ENCODE assay signal across 8 cellular contexts in genomic region chr4:7803992-7804758, GRCh38.
DNase-seq lines count a peak whose midpoint lies in the region; ATAC-seq and TF ChIP-seq lines count a peak whose summit lies in the region.

No MANE protein-coding gene starts in this region.

- H3K79me2 ChIP-seq in SK-N-SH (ENCODE audit: insufficient read depth): peaks cover 90% of the 10 kb centered on the region

- no peaks in the 10 kb centered on the region for H3K9me3 ChIP-seq in SK-N-SH
- H3K9me3 ChIP-seq in upper lobe of left lung: no peaks in the 10 kb centered on the region

- POLR2A ChIA-PET in SK-N-SH (lab: Yijun Ruan, JAX): interaction anchor here (1.2 kb wide), 1 partner anchor 90 kb away, joined by 3 read pairs; no protein-coding TSS in a partner anchor

- no peak for TF ChIP-seq EP300 in Ishikawa (IDR thresholded peaks at IDR 0.05; ENCODE audit: borderline replicate concordance)
- no peak for TF ChIP-seq EP300 in SK-N-SH (IDR thresholded peaks at IDR 0.05; ENCODE audit: borderline replicate concordance in 1 of 2, low read depth in 1 of 2, low read length in 1 of 2)
- TF ChIP-seq EP300 in upper lobe of left lung (IDR thresholded peaks at IDR 0.05): no peak

- H3K27me3 ChIP-seq in SK-N-SH (ENCODE audit: insufficient read depth) (no peaks in the 10 kb centered on the region), upper lobe of left lung (no peaks in the 10 kb centered on the region)

- 67% methylated on average over 16 of the region's 16 CpGs for WGBS in SK-N-SH (ENCODE audit: low lambda C conversion rate)
- 27 to 38% methylated on average over 16 of the region's 16 CpGs for WGBS in upper lobe of left lung, 2 donors

- intact Hi-C loops in activated naive CD4-positive, alpha-beta T cell treated with anti-CD3 and anti-CD28 coated beads for 36 hours (cut with micrococcal nuclease): loop anchor here (1.0 kb wide), 5 partner anchors 40 to 183 kb away; no protein-coding TSS in a partner anchor
- intact Hi-C loops in Right ventricle myocardium inferior (cut with DNase I): loop anchor here (5.0 to 10.0 kb wide), 2 partner anchors 38 to 381 kb away; no protein-coding TSS in a partner anchor

- H3K36me3 Mint-ChIP-seq in activated naive CD4-positive, alpha-beta T cell treated with anti-CD3 and anti-CD28 coated beads for 36 hours (ENCODE audit: low read depth): peaks cover 10% of the 10 kb centered on the region

- peaks cover 55% of the 10 kb centered on the region for H3F3A ChIP-seq in SK-N-SH (replicated peaks; ENCODE audit: insufficient read depth)

- CTCF ChIA-PET in SK-N-SH (lab: Yijun Ruan, JAX): interaction anchor here (0.6 to 13.1 kb wide), 53 partner anchors 11 to 649 kb away, joined by 3 to 231 read pairs (median 8); partner anchors contain the start of gene AFAP1
- CTCF ChIA-PET in activated naive CD4-positive, alpha-beta T cell treated with anti-CD3 and anti-CD28 coated beads for 36 hours (lab: Charles Lee): interaction anchor here (0.6 to 11.9 kb wide), 35 partner anchors 10 to 238 kb away, joined by 3 to 180 read pairs (median 4); partner anchors contain the start of gene AFAP1

- no peak overlapping the region for H3K9ac ChIP-seq in SK-N-SH

- H3K9me3 Mint-ChIP-seq in activated naive CD4-positive, alpha-beta T cell treated with anti-CD3 and anti-CD28 coated beads for 36 hours: no peaks in the 10 kb centered on the region

- peak; percentile 57 to 61 for DNase-seq in NCI-H2081 (lab: John Stamatoyannopoulos, UW)
- DNase-seq in NCI-H2081 treated with DMSO at 0.1 percent for 48 hours (lab: John Stamatoyannopoulos, UW): no peak
- DNase-seq in SK-N-SH: peak; percentile 82
- DNase-seq in activated naive CD4-positive, alpha-beta T cell treated with anti-CD3 and anti-CD28 coated beads for 36 hours: peak; percentile 93
- DNase-seq in Right ventricle myocardium inferior (ENCODE audit: missing footprints): peak; percentile 92
- DNase-seq in pons (ENCODE audit: low spot score): peak; percentile 81
- DNase-seq in upper lobe of left lung: peak; percentile 82 to 86

- TF ChIP-seq POLR2A in upper lobe of left lung (IDR thresholded peaks at IDR 0.05): no peak

- peaks cover 14% of the 10 kb centered on the region for H3K4me1 Mint-ChIP-seq in activated naive CD4-positive, alpha-beta T cell treated with anti-CD3 and anti-CD28 coated beads for 36 hours (ENCODE audit: low read depth)

- H4K20me1 ChIP-seq in SK-N-SH (ENCODE audit: insufficient read depth): peaks cover 9% of the 10 kb centered on the region

- H3K4me1 ChIP-seq in SK-N-SH (ENCODE audit: control insufficient read depth in 1 of 2, insufficient read depth in 2 of 2, low read depth in 1 of 2, low read length in 1 of 2) (peaks cover 24 to 31% of the 10 kb centered on the region in 2 experiments), upper lobe of left lung (peaks cover 33 to 43% (median 35%) of the 10 kb centered on the region in 4 donors)

- no peak overlapping the region for H2AFZ ChIP-seq in SK-N-SH (ENCODE audit: low read depth)

- peak; percentile 97 for TF ChIP-seq CTCF in SK-N-SH (IDR thresholded peaks at IDR 0.05)
- TF ChIP-seq CTCF in upper lobe of left lung (IDR thresholded peaks at IDR 0.05): peak; percentile 76 to 92 (median 88)

- H3K4me2 ChIP-seq in SK-N-SH: no peak overlapping the region

- H3K4me3 Mint-ChIP-seq in activated naive CD4-positive, alpha-beta T cell treated with anti-CD3 and anti-CD28 coated beads for 36 hours: no peak overlapping the region

- no peaks in the 10 kb centered on the region for H3K27me3 Mint-ChIP-seq in activated naive CD4-positive, alpha-beta T cell treated with anti-CD3 and anti-CD28 coated beads for 36 hours (ENCODE audit: low read depth)

- TF ChIP-seq RAD21 in Ishikawa (IDR thresholded peaks at IDR 0.05; ENCODE audit: low read depth): peak; percentile 94
- peak; percentile 92 for TF ChIP-seq RAD21 in SK-N-SH (IDR thresholded peaks at IDR 0.05; ENCODE audit: low read length)

- H3K27ac Mint-ChIP-seq in activated naive CD4-positive, alpha-beta T cell treated with anti-CD3 and anti-CD28 coated beads for 36 hours: peak overlapping the region; percentile 54

- H3K36me3 ChIP-seq in SK-N-SH (replicated peaks in 1 of 2; ENCODE audit: control insufficient read depth in 1 of 2, insufficient read depth in 2 of 2, low read length in 1 of 2) (peaks cover 57 to 59% of the 10 kb centered on the region in 2 experiments), upper lobe of left lung (peaks cover 0 to 28% (median 9%) of the 10 kb centered on the region in 4 donors)

- no peaks in the 10 kb centered on the region for H3K9me2 ChIP-seq in SK-N-SH

- H3K4me3 ChIP-seq in SK-N-SH (ENCODE audit: low read depth in 2 of 2, low read length in 1 of 2) (no peak overlapping the region; a peak in 1 of 4 replicates), upper lobe of left lung (no peak overlapping the region)

- ATAC-seq in Right ventricle myocardium inferior: no peak
- peak; percentile 76 to 84 for ATAC-seq in upper lobe of left lung (ENCODE audit: low FRiP score in 2 of 2)

- H3K27ac ChIP-seq in SK-N-SH (ENCODE audit: low read depth in 2 of 2, low read length in 1 of 2): peak overlapping the region; percentile 67 to 86
- peak overlapping the region in 2 of 4 donors; percentile 33 to 80 for H3K27ac ChIP-seq in upper lobe of left lung

TF ChIP-seq in Ishikawa, 13 proteins besides CTCF, POLR2A, EP300 and RAD21 (continues in another document):
- TF ChIP-seq FOXM1 (IDR thresholded peaks at IDR 0.05; ENCODE audit: borderline replicate concordance, low read depth): no peak
- no peak for TF ChIP-seq CREB1 (IDR thresholded peaks at IDR 0.05; ENCODE audit: low read depth)
- TF ChIP-seq, protein P1, sequence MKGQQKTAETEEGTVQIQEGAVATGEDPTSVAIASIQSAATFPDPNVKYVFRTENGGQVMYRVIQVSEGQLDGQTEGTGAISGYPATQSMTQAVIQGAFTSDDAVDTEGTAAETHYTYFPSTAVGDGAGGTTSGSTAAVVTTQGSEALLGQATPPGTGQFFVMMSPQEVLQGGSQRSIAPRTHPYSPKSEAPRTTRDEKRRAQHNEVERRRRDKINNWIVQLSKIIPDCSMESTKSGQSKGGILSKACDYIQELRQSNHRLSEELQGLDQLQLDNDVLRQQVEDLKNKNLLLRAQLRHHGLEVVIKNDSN (IDR thresholded peaks at IDR 0.05): no peak
- 0 out of 2 replicates have a peak, but pooled peaks have one; percentile 37 for TF ChIP-seq YY1 (IDR thresholded peaks at IDR 0.05; ENCODE audit: low read depth)
- peak; percentile 68 for TF ChIP-seq NFIC (IDR thresholded peaks at IDR 0.05)
- no peak for TF ChIP-seq CEBPB (IDR thresholded peaks at IDR 0.05)
- TF ChIP-seq ZBTB7A (IDR thresholded peaks at IDR 0.05; ENCODE audit: low read depth): 0 out of 2 replicates have a peak, but pooled peaks have one; percentile 65
- no peak for TF ChIP-seq TAF1 (IDR thresholded peaks at IDR 0.05; ENCODE audit: low read depth)
- TF ChIP-seq TCF12 (IDR thresholded peaks at IDR 0.05; ENCODE audit: low read depth): peak; percentile 30; the same call in 1 of the 2 replicates
- TF ChIP-seq EGR1 (IDR thresholded peaks at IDR 0.05): no peak

TF ChIP-seq in SK-N-SH, 30 proteins besides CTCF, POLR2A, EP300 and RAD21 (continues in another document):
- no peak for TF ChIP-seq FOXM1 (IDR thresholded peaks at IDR 0.05; ENCODE audit: low read depth)
- no peak for TF ChIP-seq MEF2A (IDR thresholded peaks at IDR 0.05; ENCODE audit: borderline replicate concordance, low read depth)
- no peak for TF ChIP-seq NRF1 (IDR thresholded peaks at IDR 0.05; ENCODE audit: low read depth, low read length)
- TF ChIP-seq NFIC (IDR thresholded peaks at IDR 0.05; ENCODE audit: borderline replicate concordance): peak; percentile 25; the same call in 1 of the 2 replicates
- TF ChIP-seq RFX5 (IDR thresholded peaks at IDR 0.05; ENCODE audit: low read length): no peak
- no peak for TF ChIP-seq TAF1 (IDR thresholded peaks at IDR 0.05; ENCODE audit: borderline replicate concordance, low read depth, low read length)
- no peak for TF ChIP-seq RCOR1 (IDR thresholded peaks at IDR 0.05; ENCODE audit: low read length)
- TF ChIP-seq, protein P2, sequence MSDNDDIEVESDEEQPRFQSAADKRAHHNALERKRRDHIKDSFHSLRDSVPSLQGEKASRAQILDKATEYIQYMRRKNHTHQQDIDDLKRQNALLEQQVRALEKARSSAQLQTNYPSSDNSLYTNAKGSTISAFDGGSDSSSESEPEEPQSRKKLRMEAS (IDR thresholded peaks at IDR 0.05; ENCODE audit: low read depth): no peak
- TF ChIP-seq POLR2AphosphoS5 (IDR thresholded peaks at IDR 0.05; ENCODE audit: low read depth, low read length): no peak
- TF ChIP-seq, protein P3, sequence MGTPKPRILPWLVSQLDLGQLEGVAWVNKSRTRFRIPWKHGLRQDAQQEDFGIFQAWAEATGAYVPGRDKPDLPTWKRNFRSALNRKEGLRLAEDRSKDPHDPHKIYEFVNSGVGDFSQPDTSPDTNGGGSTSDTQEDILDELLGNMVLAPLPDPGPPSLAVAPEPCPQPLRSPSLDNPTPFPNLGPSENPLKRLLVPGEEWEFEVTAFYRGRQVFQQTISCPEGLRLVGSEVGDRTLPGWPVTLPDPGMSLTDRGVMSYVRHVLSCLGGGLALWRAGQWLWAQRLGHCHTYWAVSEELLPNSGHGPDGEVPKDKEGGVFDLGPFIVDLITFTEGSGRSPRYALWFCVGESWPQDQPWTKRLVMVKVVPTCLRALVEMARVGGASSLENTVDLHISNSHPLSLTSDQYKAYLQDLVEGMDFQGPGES (IDR thresholded peaks at IDR 0.05; ENCODE audit: low read depth, low read length): no peak
- TF ChIP-seq RXRA (IDR thresholded peaks at IDR 0.05; ENCODE audit: borderline replicate concordance, low read depth): no peak
- peak; percentile 92 for TF ChIP-seq SMC3 (IDR thresholded peaks at IDR 0.05; ENCODE audit: low read depth, low read length)
- no peak for TF ChIP-seq TEAD4 (IDR thresholded peaks at IDR 0.05; ENCODE audit: borderline replicate concordance, insufficient read depth)
- no peak for TF ChIP-seq JUND (IDR thresholded peaks at IDR 0.05)
- TF ChIP-seq GATA2 (CRISPR knock-in tag; IDR thresholded peaks at IDR 0.05): peak; percentile 9; the same call in 1 of the 2 replicates
- TF ChIP-seq CHD2 (IDR thresholded peaks at IDR 0.05; ENCODE audit: low read length, partially characterized antibody): no peak
- TF ChIP-seq MXI1 (IDR thresholded peaks at IDR 0.05; ENCODE audit: low read depth, low read length): no peak
- no peak for TF ChIP-seq SIN3A (IDR thresholded peaks at IDR 0.05; ENCODE audit: borderline replicate concordance, low read depth, low read length)
